ENCODE assay signal across 8 cellular contexts in the genomic region with DNA sequence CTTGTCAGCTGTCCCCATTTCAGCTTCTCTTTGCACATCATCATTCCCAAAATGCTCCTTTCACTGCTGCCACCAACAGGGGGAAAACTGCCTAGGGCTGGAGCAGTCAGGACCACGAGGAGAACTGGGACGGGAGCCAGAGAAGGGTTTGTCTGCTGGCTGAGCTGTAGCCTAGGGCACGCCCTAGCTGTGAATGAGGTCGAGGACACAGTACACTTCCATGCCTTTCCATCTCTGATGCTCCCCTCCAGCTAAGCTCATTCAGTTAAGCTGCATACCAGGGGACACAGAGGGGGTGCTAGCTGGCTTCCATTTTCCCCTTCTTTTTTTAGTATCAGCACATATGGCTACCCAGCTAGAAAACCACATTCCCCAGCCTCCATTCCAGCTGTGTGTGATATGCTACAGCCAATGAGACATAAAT.
A peak's percentile ranks its signal among the peaks of the same experiment; 100 is the strongest.
DNase-seq lines count a peak whose midpoint lies in the region; ATAC-seq and TF ChIP-seq lines count a peak whose summit lies in the region.

No MANE protein-coding gene starts in this region.

- POLR2A ChIA-PET in RWPE1 (lab: Yijun Ruan, JAX; ENCODE audit: low non-redundant PET) = no interaction called here

- DNase-seq in GM04504 (ENCODE audit: low read depth) (peak; percentile 85), RWPE1 (ENCODE audit: low spot score) (peak; percentile 44), fibroblast of peridontal ligament (ENCODE audit: extremely low read depth) (peak; percentile 88), nucleus accumbens (lab: John Stamatoyannopoulos, UW) (peak in 44 of 56 donors; percentile 12 to 75 (median 46))
- no peak for DNase-seq in stimulated activated CD4-positive, alpha-beta T cell treated with anti-CD3 and anti-CD28 coated beads, Interleukin-15, amount 100 ng/mL, for 24 hours

- ATAC-seq in HG03135 (IDR thresholded peaks at IDR 0.05; ENCODE audit: unreplicated experiment) = no peak
- no peak for ATAC-seq in GM18519 (IDR thresholded peaks at IDR 0.05; ENCODE audit: low FRiP score, unreplicated experiment)
- no peak for ATAC-seq in HG03039 (IDR thresholded peaks at IDR 0.05; ENCODE audit: unreplicated experiment)

- CTCF ChIA-PET in RWPE1 (lab: Yijun Ruan, JAX) = interaction anchor here (0.6 to 0.7 kb wide), 4 partner anchors 50 to 736 kb away, joined by 3 to 6 read pairs (median 4); no protein-coding TSS in a partner anchor

- TF ChIP-seq CTCF in RWPE1 (conservative IDR thresholded peaks at IDR 0.05; ENCODE audit: low read depth) = no peak

- no peak overlapping the region for H3K27ac ChIP-seq in RWPE1
